Comparison of ENCODE assay signal across 1 cellular context in the genomic region with DNA sequence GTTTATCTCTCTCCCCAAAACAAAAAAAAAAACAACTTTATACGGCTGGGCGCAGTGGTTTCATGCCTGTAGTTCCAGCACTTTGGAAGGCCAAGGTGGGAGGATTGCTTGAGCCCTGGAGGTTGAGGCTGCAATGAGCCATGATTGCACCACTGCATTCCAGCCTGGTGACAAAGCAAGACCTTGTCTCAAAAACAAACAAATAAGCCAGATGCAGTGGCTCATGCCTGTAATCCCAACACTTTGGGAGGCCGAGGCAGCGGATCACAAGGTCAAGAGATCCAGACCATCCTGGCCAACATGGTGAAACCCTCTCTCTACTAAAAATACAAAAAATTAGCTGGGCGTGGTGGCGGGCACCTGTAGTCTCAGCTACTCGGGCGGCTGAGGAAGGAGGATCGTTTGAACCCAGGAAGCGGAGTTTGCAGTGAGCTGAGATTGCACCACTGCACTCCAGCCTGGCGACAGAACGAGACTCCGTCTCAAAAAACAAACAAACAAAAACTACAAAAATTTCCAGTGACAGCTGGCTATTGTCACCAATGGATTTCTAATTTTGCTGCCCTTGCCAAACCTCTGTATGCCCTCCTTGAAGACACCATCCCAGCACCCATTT.
A peak's percentile ranks its signal among the peaks of the same experiment; 100 is the strongest.
TF ChIP-seq lines count a peak whose summit lies in the region.

No MANE protein-coding gene starts in this region.

TF ChIP-seq in HepG2, 621 proteins besides CTCF, POLR2A, EP300 and RAD21 (continued from another document):
- TF ChIP-seq FOSL1 (CRISPR knock-in tag; IDR thresholded peaks at IDR 0.05; ENCODE audit: borderline replicate concordance): peak; percentile 86; the same call in 1 of the 2 replicates
- peak; percentile 50 to 60; a peak in 3 of 4 replicates for TF ChIP-seq NR2F1 (CRISPR knock-in tag; IDR thresholded peaks at IDR 0.05)
- TF ChIP-seq THAP11 (CRISPR knock-in tag; IDR thresholded peaks at IDR 0.05): 0 out of 2 replicates have a peak, but pooled peaks have one; percentile 47
- peak; percentile 41; the same call in 1 of the 2 replicates for TF ChIP-seq YEATS4 (CRISPR knock-in tag; IDR thresholded peaks at IDR 0.05; ENCODE audit: borderline replicate concordance)
